In genomic region chr12:81083018-81083417, GRCh38 we compare ENCODE assay signal across 25 cellular contexts. TPM values are rescaled to one million over a fixed set of nuclear protein-coding genes. Genes with fewer than 3 reads are reported as not detected.
"Had no signal": no experiment of that assay in that cellular context is flagged by ENCODE, and none has a peak within 500 bp of the region (broad histone marks: within the 10 kb centered on the region; RNA-seq: fewer than 3 reads in every experiment).

No MANE protein-coding gene starts in this region.

- H3K27ac Mint-ChIP-seq: activated CD4-positive, alpha-beta T cell treated with anti-CD3 and anti-CD28 coated beads for 36 hours; activated CD8-positive, alpha-beta T cell treated with anti-CD3 and anti-CD28 coated beads for 36 hours; activated naive CD8-positive, alpha-beta T cell treated with anti-CD3 and anti-CD28 coated beads, Interleukin-2, amount 10 ng/mL, durations not matched to agents 7 days and 5 days; activated T-cell treated with anti-CD3 and anti-CD28 coated beads, Interleukin-2, amount 50 U/mL, for 72 hours; activated T-helper 2 cell treated with anti-CD3 and anti-CD28 coated beads, Interferon-gamma antibody, Interleukin-2, Interleukin-4, amounts not matched to agents 10 μg/mL and 5 μg/mL and 100 μg/mL, durations not matched to agents 14 hours and 24 hours and 36 hours had no signal

- H3K4me3 Mint-ChIP-seq: activated CD4-positive, alpha-beta T cell treated with anti-CD3 and anti-CD28 coated beads for 36 hours; activated CD8-positive, alpha-beta T cell treated with anti-CD3 and anti-CD28 coated beads for 36 hours; activated naive CD8-positive, alpha-beta T cell treated with anti-CD3 and anti-CD28 coated beads, Interleukin-2, amount 10 ng/mL, durations not matched to agents 7 days and 5 days; activated T-cell treated with anti-CD3 and anti-CD28 coated beads, Interleukin-2, amount 50 U/mL, for 72 hours had no signal

- H3K9me3 ChIP-seq: adrenal gland, Peyer's patch, SJCRH30, SK-N-SH had no signal

- H3K27ac ChIP-seq: Peyer's patch, RWPE1, SJCRH30, VCaP had no signal

- H3K4me1 ChIP-seq: Peyer's patch had no signal

- H3K4me2 ChIP-seq: SK-N-SH had no signal

- H3K4me3 ChIP-seq: adrenal gland, Peyer's patch, SJCRH30 had no signal

- H3K9ac ChIP-seq: SK-N-SH had no signal

- H3K36me3 Mint-ChIP-seq: activated naive CD8-positive, alpha-beta T cell treated with anti-CD3 and anti-CD28 coated beads, Interleukin-2, amount 10 ng/mL, durations not matched to agents 7 days and 5 days had no signal

- H3K9me3 Mint-ChIP-seq: activated naive CD8-positive, alpha-beta T cell treated with anti-CD3 and anti-CD28 coated beads, Interleukin-2, amount 10 ng/mL, durations not matched to agents 7 days and 5 days; activated T-helper 2 cell treated with anti-CD3 and anti-CD28 coated beads, Interferon-gamma antibody, Interleukin-2, Interleukin-4, amounts not matched to agents 10 μg/mL and 5 μg/mL and 100 μg/mL, durations not matched to agents 14 hours and 24 hours and 36 hours had no signal

- ATAC-seq: activated CD4-positive, alpha-beta T cell treated with anti-CD3 and anti-CD28 coated beads for 36 hours; activated CD8-positive, alpha-beta T cell treated with anti-CD3 and anti-CD28 coated beads for 36 hours; activated T-cell treated with anti-CD3 and anti-CD28 coated beads, Interleukin-2, amount 50 U/mL, for 72 hours had no signal

- H3K4me1 Mint-ChIP-seq: activated CD4-positive, alpha-beta T cell treated with anti-CD3 and anti-CD28 coated beads for 36 hours; activated naive CD8-positive, alpha-beta T cell treated with anti-CD3 and anti-CD28 coated beads, Interleukin-2, amount 10 ng/mL, durations not matched to agents 7 days and 5 days had no signal

- H3K9me2 ChIP-seq: SK-N-SH had no signal

- H3K36me3 ChIP-seq: adrenal gland, Peyer's patch, SJCRH30 had no signal

- DNase-seq: activated CD4-positive, alpha-beta T cell treated with anti-CD3 and anti-CD28 coated beads for 36 hours; activated CD8-positive, alpha-beta memory T cell treated with anti-CD3 and anti-CD28 coated beads, Interleukin-2, amount 50 U/mL, for 4 hours; activated CD8-positive, alpha-beta T cell treated with anti-CD3 and anti-CD28 coated beads for 36 hours; activated gamma-delta T cell treated with Interleukin-2 at 50 U/mL for 16 hours; activated naive CD4-positive, alpha-beta T cell treated with anti-CD3 and anti-CD28 coated beads, Interleukin-2, amount 50 U/mL, for 16 hours; activated naive CD8-positive, alpha-beta T cell treated with anti-CD3 and anti-CD28 coated beads, Interleukin-2, amount 10 ng/mL, durations not matched to agents 7 days and 5 days; activated T-cell treated with anti-CD3 and anti-CD28 coated beads, Interleukin-2, amount 50 U/mL, for 72 hours; adrenal gland; anterior cingulate cortex; cerebellar nuclear complex; NCI-H1048; NCI-H146; NCI-H187 treated with DMSO at 0.1 percent for 48 hours; NCI-H2171 treated with DMSO at 0.1 percent for 48 hours; NCI-H226; NCI-H69; Peyer's patch; Right ventricle myocardium superior; SJCRH30; SK-N-SH; T-helper 1 cell had no signal

- H3K27me3 ChIP-seq: adrenal gland, Peyer's patch, SJCRH30 had no signal

RNA-seq across cellular contexts. Expression of gene ACSS3, which starts 5.1 kb away (rescaled TPM):
- total RNA-seq: activated CD4-positive, alpha-beta T cell treated with anti-CD3 and anti-CD28 coated beads for 36 hours; activated CD8-positive, alpha-beta T cell treated with anti-CD3 and anti-CD28 coated beads for 36 hours; activated naive CD8-positive, alpha-beta T cell treated with anti-CD3 and anti-CD28 coated beads, Interleukin-2, amount 10 ng/mL, durations not matched to agents 7 days and 5 days; activated T-cell treated with anti-CD3 and anti-CD28 coated beads, Interleukin-2, amount 50 U/mL, for 72 hours; activated T-helper 2 cell treated with anti-CD3 and anti-CD28 coated beads, Interferon-gamma antibody, Interleukin-2, Interleukin-4, amounts not matched to agents 10 μg/mL and 5 μg/mL and 100 μg/mL, durations not matched to agents 14 hours and 24 hours and 36 hours; T-helper 2 cell treated with Interferon-gamma antibody and Interleukin-4, amounts not matched to agents 100 ng/mL and 5 ng/mL, for 36 hours had no signal
